Comparison of ENCODE assay signal across 34 cellular contexts in genomic region chr9:91239367-91240111, GRCh38.
"Had no signal": no experiment of that assay in that cellular context is flagged by ENCODE, and none has a peak within 500 bp of the region (broad histone marks: within the 10 kb centered on the region; RNA-seq: fewer than 3 reads in every experiment).

No MANE protein-coding gene starts in this region.

- H3K9me3 Mint-ChIP-seq: activated CD4-positive, alpha-beta memory T cell treated with anti-CD3 and anti-CD28 coated beads for 36 hours; activated naive CD8-positive, alpha-beta T cell treated with anti-CD3 and anti-CD28 coated beads, Interleukin-2, amount 50 U/mL, for 24 hours; activated T-cell treated with anti-CD3 and anti-CD28 coated beads, Interleukin-2, amount 50 U/mL, for 4 hours; stimulated activated memory B cell treated with anti-CD40 and anti-IgM and Interleukin-4, amounts not matched to agents 10 μg/mL and 1 μg/mL and 100 μg/mL, for 72 hours; stimulated activated naive CD8-positive, alpha-beta T cell treated with anti-CD3 and anti-CD28 coated beads, Interleukin-15, amount 100 ng/mL, for 72 hours; type B pancreatic cell had no signal

- H3K27ac ChIP-seq: breast epithelium, esophagus muscularis mucosa, heart left ventricle, uterus had no signal

- H3K4me3 ChIP-seq: breast epithelium, esophagus muscularis mucosa, heart left ventricle, lung, mucosa of descending colon, uterus had no signal

- H3K27me3 ChIP-seq: breast epithelium, esophagus muscularis mucosa, heart left ventricle, uterus had no signal

- DNase-seq: activated CD4-positive, alpha-beta memory T cell treated with anti-CD3 and anti-CD28 coated beads for 36 hours; activated CD4-positive, alpha-beta T cell treated with anti-CD3 and anti-CD28 coated beads, Interleukin-2, amount 10 ng/mL, durations not matched to agents 24 days and 14 days; activated CD4-positive, CD25-positive, alpha-beta regulatory T cell treated with anti-CD3 and anti-CD28 coated beads, Interleukin-2, amount 50 U/mL, for 72 hours; activated CD8-positive, alpha-beta memory T cell treated with anti-CD3 and anti-CD28 coated beads, Interleukin-2, amount 50 U/mL, for 48 hours; activated gamma-delta T cell treated with Interleukin-2 at 50 U/mL for 16 hours; activated naive CD4-positive, alpha-beta T cell treated with anti-CD3 and anti-CD28 coated beads, Interleukin-2, amount 50 U/mL, for 16 hours; activated naive CD8-positive, alpha-beta T cell treated with anti-CD3 and anti-CD28 coated beads, Interleukin-2, amount 50 U/mL, for 24 hours; activated T-cell treated with anti-CD3 and anti-CD28 coated beads, Interleukin-2, amount 50 U/mL, for 4 hours; central memory CD4-positive, alpha-beta T cell; dermis blood vessel endothelial cell; effector CD4-positive, alpha-beta T cell; heart left ventricle; kidney glomerular epithelial cell; mucosa of descending colon; posterior cingulate gyrus; small intestine; stimulated activated CD4-positive, alpha-beta T cell treated with anti-CD3 and anti-CD28 coated beads, Interleukin-1b, Interleukin-23, amount 100 ng/mL, for 48 hours; stimulated activated CD4-positive, alpha-beta T cell treated with anti-CD3 and anti-CD28 coated beads, Interleukin-4, amount 100 ng/mL, for 4 hours; stimulated activated CD8-positive, alpha-beta memory T cell treated with anti-CD3 and anti-CD28 coated beads, Interleukin-4, amount 100 ng/mL, for 48 hours; stimulated activated naive CD8-positive, alpha-beta T cell treated with anti-CD3 and anti-CD28 coated beads, Interleukin-15, amount 100 ng/mL, for 72 hours; substantia nigra; SW 1271; T-helper 17 cell; T1000; uterus had no signal

- H3K36me3 Mint-ChIP-seq: natural killer cell treated with Interleukin-12 subunit alpha and Interleukin-12 subunit beta and Interleukin-15 and Interleukin-18, amount 100 ng/mL, for 72 hours; type B pancreatic cell had no signal

- H3K27ac Mint-ChIP-seq: activated CD4-positive, alpha-beta memory T cell treated with anti-CD3 and anti-CD28 coated beads for 36 hours; activated CD4-positive, alpha-beta T cell treated with anti-CD3 and anti-CD28 coated beads, Interleukin-2, amount 10 ng/mL, durations not matched to agents 24 days and 14 days; activated naive CD8-positive, alpha-beta T cell treated with anti-CD3 and anti-CD28 coated beads, Interleukin-2, amount 50 U/mL, for 24 hours; activated T-helper 17 cell treated with anti-CD3 and anti-CD28 coated beads, Interleukin-2, amount 50 U/mL, for 72 hours; stimulated activated memory B cell treated with anti-CD40 and anti-IgM and Interleukin-4, amounts not matched to agents 10 μg/mL and 1 μg/mL and 100 μg/mL, for 72 hours; stimulated activated naive CD8-positive, alpha-beta T cell treated with anti-CD3 and anti-CD28 coated beads, Interleukin-15, amount 100 ng/mL, for 72 hours; T-helper 17 cell; type B pancreatic cell had no signal

- ATAC-seq: activated naive CD8-positive, alpha-beta T cell treated with anti-CD3 and anti-CD28 coated beads, Interleukin-2, amount 50 U/mL, for 24 hours; activated T-cell treated with anti-CD3 and anti-CD28 coated beads, Interleukin-2, amount 50 U/mL, for 4 hours; heart left ventricle; left lobe of liver; mucosa of descending colon; natural killer cell treated with Interleukin-12 subunit alpha and Interleukin-12 subunit beta and Interleukin-15 and Interleukin-18, amount 100 ng/mL, for 72 hours; sciatic nerve; stimulated activated memory B cell treated with anti-CD40 and anti-IgM and Interleukin-4, amounts not matched to agents 10 μg/mL and 1 μg/mL and 100 μg/mL, for 72 hours; stimulated activated naive CD8-positive, alpha-beta T cell treated with anti-CD3 and anti-CD28 coated beads, Interleukin-15, amount 100 ng/mL, for 72 hours; T-helper 17 cell had no signal

- H3K9me3 ChIP-seq: breast epithelium, esophagus muscularis mucosa, heart left ventricle, mucosa of descending colon, uterus had no signal

- H3K36me3 ChIP-seq: breast epithelium, heart left ventricle, uterus had no signal

- H3K4me1 ChIP-seq: breast epithelium, uterus had no signal

- H3K4me1 Mint-ChIP-seq: activated naive CD8-positive, alpha-beta T cell treated with anti-CD3 and anti-CD28 coated beads, Interleukin-2, amount 50 U/mL, for 24 hours had no signal

- H3K4me3 Mint-ChIP-seq: activated CD4-positive, alpha-beta memory T cell treated with anti-CD3 and anti-CD28 coated beads for 36 hours; activated CD4-positive, alpha-beta T cell treated with anti-CD3 and anti-CD28 coated beads, Interleukin-2, amount 10 ng/mL, durations not matched to agents 24 days and 14 days; activated naive CD8-positive, alpha-beta T cell treated with anti-CD3 and anti-CD28 coated beads, Interleukin-2, amount 50 U/mL, for 24 hours; activated T-cell treated with anti-CD3 and anti-CD28 coated beads, Interleukin-2, amount 50 U/mL, for 4 hours; activated T-helper 17 cell treated with anti-CD3 and anti-CD28 coated beads, Interleukin-2, amount 50 U/mL, for 72 hours; natural killer cell treated with Interleukin-12 subunit alpha and Interleukin-12 subunit beta and Interleukin-15 and Interleukin-18, amount 100 ng/mL, for 72 hours; stimulated activated memory B cell treated with anti-CD40 and anti-IgM and Interleukin-4, amounts not matched to agents 10 μg/mL and 1 μg/mL and 100 μg/mL, for 72 hours; stimulated activated naive CD8-positive, alpha-beta T cell treated with anti-CD3 and anti-CD28 coated beads, Interleukin-15, amount 100 ng/mL, for 72 hours; T-helper 17 cell; type B pancreatic cell had no signal

- FAIRE-seq: small intestine had no signal

- H3K27me3 Mint-ChIP-seq: activated CD4-positive, alpha-beta memory T cell treated with anti-CD3 and anti-CD28 coated beads for 36 hours; activated CD4-positive, alpha-beta T cell treated with anti-CD3 and anti-CD28 coated beads, Interleukin-2, amount 10 ng/mL, durations not matched to agents 24 days and 14 days; activated naive CD8-positive, alpha-beta T cell treated with anti-CD3 and anti-CD28 coated beads, Interleukin-2, amount 50 U/mL, for 24 hours; activated T-helper 17 cell treated with anti-CD3 and anti-CD28 coated beads, Interleukin-2, amount 50 U/mL, for 72 hours; natural killer cell treated with Interleukin-12 subunit alpha and Interleukin-12 subunit beta and Interleukin-15 and Interleukin-18, amount 100 ng/mL, for 72 hours; stimulated activated memory B cell treated with anti-CD40 and anti-IgM and Interleukin-4, amounts not matched to agents 10 μg/mL and 1 μg/mL and 100 μg/mL, for 72 hours; stimulated activated naive CD8-positive, alpha-beta T cell treated with anti-CD3 and anti-CD28 coated beads, Interleukin-15, amount 100 ng/mL, for 72 hours; T-helper 17 cell; type B pancreatic cell had no signal
